1 cellular context compared by ENCODE assay signal in the genomic region with DNA sequence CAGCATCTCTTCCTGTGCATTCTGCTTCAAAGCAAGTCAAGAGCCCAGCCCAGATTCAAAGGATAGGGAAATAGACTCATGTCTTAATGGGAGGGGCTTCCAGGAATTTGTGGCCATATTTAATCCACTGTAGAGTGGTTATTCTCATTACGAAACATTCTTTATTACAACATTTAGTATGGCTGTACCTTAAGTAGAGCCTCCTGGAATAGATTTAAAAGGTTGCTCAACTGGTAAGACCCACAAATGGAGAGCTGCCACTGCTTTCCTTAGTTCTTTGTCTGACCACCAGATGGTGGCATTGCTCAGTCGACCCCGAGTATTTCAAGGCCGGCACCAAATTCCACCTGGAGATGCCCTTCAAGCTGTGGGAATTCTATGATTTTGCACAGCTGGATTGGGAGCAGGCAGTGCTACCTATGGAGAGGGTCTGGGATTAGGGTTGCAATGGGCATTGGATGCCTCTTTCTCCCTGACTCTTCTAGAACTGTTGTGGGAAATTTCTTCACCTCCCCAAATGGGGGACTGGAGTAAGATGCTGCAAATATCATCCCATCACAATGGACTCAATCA.
TF ChIP-seq lines count a peak whose summit lies in the region.

No MANE protein-coding gene starts in this region.

TF ChIP-seq in GM12891, 5 proteins besides CTCF, POLR2A, EP300 and RAD21 (continued from another document):
- TF ChIP-seq POLR2AphosphoS5 (IDR thresholded peaks at IDR 0.05; ENCODE audit: low read depth, low read length) = no peak
